In the genomic region with DNA sequence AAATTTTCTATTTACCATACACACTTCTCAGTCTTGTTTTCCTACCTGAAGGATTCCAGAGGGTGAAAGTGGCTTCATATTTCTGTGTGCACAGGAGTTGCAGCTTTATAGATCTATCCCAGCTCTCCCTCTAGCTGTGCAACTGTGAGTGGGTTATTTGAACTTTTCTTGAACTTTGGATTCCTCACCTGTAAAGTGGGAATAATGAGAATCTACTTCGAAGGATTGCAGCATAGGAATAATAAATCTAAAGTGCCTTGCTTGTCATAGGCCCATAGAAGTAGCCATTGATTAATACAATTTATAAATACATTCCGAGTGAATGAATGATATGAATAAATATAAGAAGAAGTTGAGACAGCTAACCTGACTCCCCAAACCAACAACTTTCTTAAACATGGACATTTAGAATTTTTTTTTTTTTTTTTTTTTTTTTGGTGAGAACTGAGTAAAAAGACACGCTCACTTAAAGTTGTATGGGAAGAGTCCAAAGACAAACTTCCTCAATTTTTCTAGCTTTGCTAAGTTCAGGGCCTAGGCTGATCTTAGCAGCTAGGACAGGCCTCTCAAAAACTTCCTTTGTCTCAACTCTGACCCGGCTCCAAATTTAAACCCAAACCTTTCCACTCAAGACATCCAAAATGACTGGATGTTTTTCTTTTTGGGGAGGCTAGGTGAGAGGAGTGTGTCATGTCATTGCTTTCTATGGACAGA, we compare ENCODE assay signal across 1 cellular context.
TF ChIP-seq lines count a peak whose summit lies in the region.

No MANE protein-coding gene starts in this region.

TF ChIP-seq in IMR-90, 13 proteins besides CTCF, POLR2A, EP300 and RAD21:
- TF ChIP-seq, protein P1, sequence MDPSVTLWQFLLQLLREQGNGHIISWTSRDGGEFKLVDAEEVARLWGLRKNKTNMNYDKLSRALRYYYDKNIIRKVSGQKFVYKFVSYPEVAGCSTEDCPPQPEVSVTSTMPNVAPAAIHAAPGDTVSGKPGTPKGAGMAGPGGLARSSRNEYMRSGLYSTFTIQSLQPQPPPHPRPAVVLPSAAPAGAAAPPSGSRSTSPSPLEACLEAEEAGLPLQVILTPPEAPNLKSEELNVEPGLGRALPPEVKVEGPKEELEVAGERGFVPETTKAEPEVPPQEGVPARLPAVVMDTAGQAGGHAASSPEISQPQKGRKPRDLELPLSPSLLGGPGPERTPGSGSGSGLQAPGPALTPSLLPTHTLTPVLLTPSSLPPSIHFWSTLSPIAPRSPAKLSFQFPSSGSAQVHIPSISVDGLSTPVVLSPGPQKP (IDR thresholded peaks at IDR 0.05; ENCODE audit: borderline replicate concordance, low read depth, low read length): no peak
- no peak for TF ChIP-seq BHLHE40 (IDR thresholded peaks at IDR 0.05; ENCODE audit: low read depth, low read length)
- no peak for TF ChIP-seq CHD1 (IDR thresholded peaks at IDR 0.05; ENCODE audit: low read depth, low read length)
- no peak for TF ChIP-seq MXI1 (IDR thresholded peaks at IDR 0.05; ENCODE audit: borderline replicate concordance, low read depth, low read length)
- TF ChIP-seq FOS (IDR thresholded peaks at IDR 0.05; ENCODE audit: low read depth, low read length): no peak
- TF ChIP-seq MAZ (IDR thresholded peaks at IDR 0.05; ENCODE audit: borderline replicate concordance, low read depth, low read length): no peak
- TF ChIP-seq RCOR1 (IDR thresholded peaks at IDR 0.05; ENCODE audit: insufficient replicate concordance, low read length): no peak
- TF ChIP-seq, protein P2, sequence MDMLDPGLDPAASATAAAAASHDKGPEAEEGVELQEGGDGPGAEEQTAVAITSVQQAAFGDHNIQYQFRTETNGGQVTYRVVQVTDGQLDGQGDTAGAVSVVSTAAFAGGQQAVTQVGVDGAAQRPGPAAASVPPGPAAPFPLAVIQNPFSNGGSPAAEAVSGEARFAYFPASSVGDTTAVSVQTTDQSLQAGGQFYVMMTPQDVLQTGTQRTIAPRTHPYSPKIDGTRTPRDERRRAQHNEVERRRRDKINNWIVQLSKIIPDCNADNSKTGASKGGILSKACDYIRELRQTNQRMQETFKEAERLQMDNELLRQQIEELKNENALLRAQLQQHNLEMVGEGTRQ (IDR thresholded peaks at IDR 0.05; ENCODE audit: low read depth, low read length): no peak
- TF ChIP-seq SMC3 (IDR thresholded peaks at IDR 0.05; ENCODE audit: low read depth, low read length): no peak
- TF ChIP-seq MAFK (IDR thresholded peaks at IDR 0.05; ENCODE audit: low read depth, low read length): no peak
- no peak for TF ChIP-seq CEBPB (IDR thresholded peaks at IDR 0.05; ENCODE audit: low read depth, low read length)
TF ChIP-seq in IMR-90: peak in this region for 0.
